Comparison of ENCODE assay signal across 14 cellular contexts in genomic region chr1:35143737-35144508, GRCh38. TPM values are rescaled to one million over a fixed set of nuclear protein-coding genes. Genes with fewer than 3 reads are reported as not detected.
DNase-seq lines count a peak whose midpoint lies in the region; ATAC-seq and TF ChIP-seq lines count a peak whose summit lies in the region.
"Had no signal": no experiment of that assay in that cellular context is flagged by ENCODE, and none has a peak within 500 bp of the region (broad histone marks: within the 10 kb centered on the region; RNA-seq: fewer than 3 reads in every experiment).

No MANE protein-coding gene starts in this region.

- no peaks in the 10 kb centered on the region for H3K79me2 ChIP-seq in smooth muscle cell (ENCODE audit: low read depth)

- H3K4me1 Mint-ChIP-seq in neural crest cell, result no peaks in the 10 kb centered on the region
- H3K4me1 Mint-ChIP-seq: B cell had no signal

- no peak overlapping the region for H3K4me3 Mint-ChIP-seq in neural crest cell
- H3K4me3 Mint-ChIP-seq: B cell; CD8-positive, alpha-beta T cell; H9 had no signal

- H3K27ac ChIP-seq in RWPE2 (ENCODE audit: poor library complexity, severe bottlenecking), result no peak overlapping the region
- H3K27ac ChIP-seq in smooth muscle cell (ENCODE audit: low read depth), result no peak overlapping the region
- H3K27ac ChIP-seq: BLaER1 treated with 17β-estradiol and CSF1 and Interleukin-3, amounts not matched to agents 10 nM and 100 nM had no signal

- H4K20me1 ChIP-seq in smooth muscle cell (ENCODE audit: low read depth), result no peaks in the 10 kb centered on the region
- H4K20me1 ChIP-seq: BLaER1 treated with 17β-estradiol and CSF1 and Interleukin-3, amounts not matched to agents 10 nM and 100 nM had no signal

- no peaks in the 10 kb centered on the region for H3K4me1 ChIP-seq in RWPE2 (ENCODE audit: insufficient read depth, poor library complexity, severe bottlenecking)
- H3K4me1 ChIP-seq in smooth muscle cell (ENCODE audit: low read depth), result no peaks in the 10 kb centered on the region
- H3K4me1 ChIP-seq: BLaER1 treated with 17β-estradiol and CSF1 and Interleukin-3, amounts not matched to agents 10 nM and 100 nM had no signal

- H3K4me3 ChIP-seq in RWPE2 (ENCODE audit: severe bottlenecking), result no peak overlapping the region
- H3K4me3 ChIP-seq in smooth muscle cell, result no peak overlapping the region
- H3K4me3 ChIP-seq: BLaER1 treated with 17β-estradiol and CSF1 and Interleukin-3, amounts not matched to agents 10 nM and 100 nM had no signal

- no peak overlapping the region for H3K9ac ChIP-seq in smooth muscle cell (ENCODE audit: low read depth)
- H3K9ac ChIP-seq: BLaER1 treated with 17β-estradiol and CSF1 and Interleukin-3, amounts not matched to agents 10 nM and 100 nM had no signal

- WGBS in smooth muscle cell (ENCODE audit: low lambda C conversion rate), result 91% methylated on average over 12 of the region's 12 CpGs

- peak overlapping the region; percentile 37 for H2AFZ ChIP-seq in smooth muscle cell (ENCODE audit: low read depth)

- no peaks in the 10 kb centered on the region for H3F3A ChIP-seq in smooth muscle cell (ENCODE audit: low read depth)

- H3K36me3 ChIP-seq in RWPE2 (ENCODE audit: low read depth), result no peaks in the 10 kb centered on the region
- no peaks in the 10 kb centered on the region for H3K36me3 ChIP-seq in smooth muscle cell (ENCODE audit: low read depth)
- H3K36me3 ChIP-seq: BLaER1 treated with 17β-estradiol and CSF1 and Interleukin-3, amounts not matched to agents 10 nM and 100 nM had no signal

- H3K4me2 ChIP-seq in smooth muscle cell, result no peak overlapping the region
- H3K4me2 ChIP-seq: BLaER1 treated with 17β-estradiol and CSF1 and Interleukin-3, amounts not matched to agents 10 nM and 100 nM had no signal

- H3K9me3 ChIP-seq in RWPE2 (ENCODE audit: severe bottlenecking), result no peaks in the 10 kb centered on the region
- H3K9me3 ChIP-seq in smooth muscle cell (replicated peaks; ENCODE audit: low read depth), result no peaks in the 10 kb centered on the region
- H3K9me3 ChIP-seq: BLaER1 treated with 17β-estradiol and CSF1 and Interleukin-3, amounts not matched to agents 10 nM and 100 nM had no signal

- H3K27me3 Mint-ChIP-seq in neural crest cell (ENCODE audit: low read depth), result no peaks in the 10 kb centered on the region

- no peaks in the 10 kb centered on the region for H3K9me3 Mint-ChIP-seq in neural crest cell
- H3K9me3 Mint-ChIP-seq: CD8-positive, alpha-beta T cell; H9 had no signal

- peak; percentile 35; the same call in 1 of the 3 replicates for ATAC-seq in RWPE2 (ENCODE audit: low read depth)
- ATAC-seq in esophagus mucosa, result peak; percentile 31
- ATAC-seq: CD8-positive, alpha-beta T cell had no signal

- no peak for TF ChIP-seq CTCF in RWPE2 (IDR thresholded peaks at IDR 0.05; ENCODE audit: poor library complexity, severe bottlenecking)
- no peak for TF ChIP-seq CTCF in neural crest cell (conservative IDR thresholded peaks at IDR 0.05)
- TF ChIP-seq CTCF in smooth muscle cell (IDR thresholded peaks at IDR 0.05; ENCODE audit: borderline replicate concordance, insufficient read depth, poor library complexity, severe bottlenecking), result no peak

- H3K27me3 ChIP-seq in RWPE2 (ENCODE audit: insufficient read depth, poor library complexity, severe bottlenecking), result no peaks in the 10 kb centered on the region
- H3K27me3 ChIP-seq in smooth muscle cell (ENCODE audit: low read depth), result no peaks in the 10 kb centered on the region
- H3K27me3 ChIP-seq: BLaER1 treated with 17β-estradiol and CSF1 and Interleukin-3, amounts not matched to agents 10 nM and 100 nM had no signal

- no peaks in the 10 kb centered on the region for H3K36me3 Mint-ChIP-seq in neural crest cell (ENCODE audit: low read depth)
- H3K36me3 Mint-ChIP-seq: CD8-positive, alpha-beta T cell had no signal

- DNase-seq in RWPE2 (ENCODE audit: low spot score) (no peak), neural crest cell (ENCODE audit: low read depth, low spot score) (no peak), smooth muscle cell (lab: John Stamatoyannopoulos, UW; ENCODE audit: unreplicated experiment) (no peak), UCSD-AML1 (lab: John Stamatoyannopoulos, UW; ENCODE audit: unreplicated experiment) (no peak), OCI-M1 (lab: John Stamatoyannopoulos, UW) (no peak)
- no peak for DNase-seq in stimulated activated CD4-positive, alpha-beta T cell treated with anti-CD3 and anti-CD28 coated beads, Interleukin-15, amount 100 ng/mL, for 24 hours
- DNase-seq: Calu3; CD8-positive, alpha-beta T cell; DMS79 treated with DMSO at 0.1 percent for 48 hours; GF-D8; H9 had no signal

- peak overlapping the region; percentile 61 for H3K27ac Mint-ChIP-seq in neural crest cell (ENCODE audit: unreplicated experiment)
- H3K27ac Mint-ChIP-seq: B cell; CD8-positive, alpha-beta T cell had no signal

RNA-seq across cellular contexts. Expression of gene SFPQ, which starts 49.0 kb away (rescaled TPM):
- 116 TPM for total RNA-seq in esophagus mucosa
- 644 and 666 TPM in 2 replicates for total RNA-seq in neural crest cell
- 119 and 145 TPM in 2 replicates for total RNA-seq in smooth muscle cell
- 73.0 and 111 TPM in 2 replicates for polyA plus RNA-seq in smooth muscle cell
